22 cellular contexts compared by ENCODE assay signal in genomic region chr7:43463401-43463980, GRCh38.
DNase-seq lines count a peak whose midpoint lies in the region; ATAC-seq, FAIRE-seq and TF ChIP-seq lines count a peak whose summit lies in the region.
"Had no signal": no experiment of that assay in that cellular context is flagged by ENCODE, and none has a peak within 500 bp of the region (broad histone marks: within the 10 kb centered on the region; RNA-seq: fewer than 3 reads in every experiment).

No MANE protein-coding gene starts in this region.

- intact Hi-C loops in sciatic nerve (cut with DNase I), result no loop called here

- no peaks in the 10 kb centered on the region for H4K20me1 ChIP-seq in GM23248 (ENCODE audit: insufficient read depth)
- no peaks in the 10 kb centered on the region for H4K20me1 ChIP-seq in astrocyte (ENCODE audit: insufficient read depth, low read length)

- in situ Hi-C loops in GM23248 (cut with MboI), result loop anchor here (25.0 kb wide), 1 partner anchor 249 kb away; no protein-coding TSS in a partner anchor

- H3F3A ChIP-seq in GM23248 (ENCODE audit: insufficient read depth), result peaks cover 29% of the 10 kb centered on the region

- ATAC-seq in sciatic nerve (peak; percentile 56), HG03196 (IDR thresholded peaks at IDR 0.05; ENCODE audit: unreplicated experiment) (no peak), GM18498 (IDR thresholded peaks at IDR 0.05; ENCODE audit: unreplicated experiment) (no peak)
- no peak for ATAC-seq in stimulated activated naive CD8-positive, alpha-beta T cell treated with anti-CD3 and anti-CD28 coated beads, Interleukin-15, amount 100 ng/mL, for 72 hours
- ATAC-seq: HCT116, PC-3 had no signal

- DNase-seq in GM23248 (peak; percentile 83), astrocyte (ENCODE audit: low read depth) (no peak), fibroblast of mammary gland (ENCODE audit: low read depth) (peak; percentile 67), sciatic nerve (ENCODE audit: low spot score) (no peak)
- no peak for DNase-seq in stimulated activated naive CD8-positive, alpha-beta T cell treated with anti-CD3 and anti-CD28 coated beads, Interleukin-15, amount 100 ng/mL, for 72 hours
- DNase-seq in activated CD4-positive, alpha-beta T cell treated with anti-CD3 and anti-CD28 coated beads for 4 hours, result no peak
- DNase-seq: activated T-cell treated with anti-CD3 and anti-CD28 coated beads, Interleukin-2, amount 50 U/mL, for 48 hours; NCI-H1105; NCI-H2081 treated with DMSO at 0.1 percent for 48 hours; NCI-H446; PC-3; SHP77 treated with DMSO at 0.1 percent for 48 hours; sigmoid colon had no signal

- TF ChIP-seq CTCF in astrocyte (IDR thresholded peaks at IDR 0.05; ENCODE audit: insufficient read depth, low read depth, low read length) (no peak), fibroblast of mammary gland (conservative IDR thresholded peaks at IDR 0.05; ENCODE audit: control insufficient read depth, insufficient read depth, low read depth, low read length) (no peak)

- H3K4me3 ChIP-seq in GM23248 (peak overlapping the region; percentile 55), astrocyte (ENCODE audit: insufficient read depth, low read depth, low read length) (no peak overlapping the region), fibroblast of mammary gland (ENCODE audit: control insufficient read depth, low read depth, low read length) (no peak overlapping the region)
- H3K4me3 ChIP-seq: esophagus muscularis mucosa, sigmoid colon, uterus had no signal

- H3K9me3 Mint-ChIP-seq in astrocyte (ENCODE audit: unreplicated experiment), result no peaks in the 10 kb centered on the region
- H3K9me3 Mint-ChIP-seq in stimulated activated naive CD8-positive, alpha-beta T cell treated with anti-CD3 and anti-CD28 coated beads, Interleukin-15, amount 100 ng/mL, for 72 hours, result no peaks in the 10 kb centered on the region
- H3K9me3 Mint-ChIP-seq: activated naive CD4-positive, alpha-beta T cell treated with anti-CD3 and anti-CD28 coated beads, Interleukin-2, amount 50 U/mL, for 24 hours; CD14-positive monocyte; nephron had no signal

- H3K27me3 Mint-ChIP-seq in astrocyte (ENCODE audit: low read depth, unreplicated experiment), result peaks cover 12% of the 10 kb centered on the region
- peaks cover 20% of the 10 kb centered on the region for H3K27me3 Mint-ChIP-seq in stimulated activated naive CD8-positive, alpha-beta T cell treated with anti-CD3 and anti-CD28 coated beads, Interleukin-15, amount 100 ng/mL, for 72 hours

- H3K9ac ChIP-seq in GM23248 (peak overlapping the region; percentile 42), astrocyte (ENCODE audit: low read length) (no peak overlapping the region)

- 3 to 10% methylated on average over 8 of the region's 8 CpGs for WGBS in GM23248 (ENCODE audit: low coverage in 1 of 2, low lambda C conversion rate in 2 of 2, missing lambda C conversion rate in 2 of 2), 2 experiments

- H3K36me3 Mint-ChIP-seq in astrocyte (ENCODE audit: low read depth, unreplicated experiment), result no peaks in the 10 kb centered on the region
- H3K36me3 Mint-ChIP-seq: activated naive CD4-positive, alpha-beta T cell treated with anti-CD3 and anti-CD28 coated beads, Interleukin-2, amount 50 U/mL, for 24 hours; CD14-positive monocyte had no signal

- H2AFZ ChIP-seq in GM23248, result peak overlapping the region; percentile 60
- H2AFZ ChIP-seq in astrocyte (ENCODE audit: low read depth, low read length), result peak overlapping the region; percentile 13

- no peaks in the 10 kb centered on the region for H3K9me3 ChIP-seq in GM23248 (ENCODE audit: low read depth)
- no peaks in the 10 kb centered on the region for H3K9me3 ChIP-seq in astrocyte (ENCODE audit: insufficient read depth, low read depth, low read length)
- H3K9me3 ChIP-seq: esophagus muscularis mucosa, sigmoid colon, uterus had no signal

- H3K4me2 ChIP-seq in GM23248 (ENCODE audit: unreplicated experiment) (peak overlapping the region; percentile 70), astrocyte (ENCODE audit: low read length) (peak overlapping the region; percentile 35)

- peak overlapping the region; percentile 50 for H3K27ac ChIP-seq in GM23248
- H3K27ac ChIP-seq in astrocyte (ENCODE audit: low read depth, low read length), result no peak overlapping the region
- H3K27ac ChIP-seq: esophagus muscularis mucosa, sigmoid colon, uterus had no signal

- no peak for FAIRE-seq in astrocyte (lab: Jason Lieb, UNC)
- FAIRE-seq: D721Med had no signal

- H3K79me2 ChIP-seq in GM23248 (ENCODE audit: insufficient read depth) (no peaks in the 10 kb centered on the region), astrocyte (ENCODE audit: insufficient read depth, low read length) (no peaks in the 10 kb centered on the region)

- no peak overlapping the region for H3K4me3 Mint-ChIP-seq in astrocyte (ENCODE audit: unreplicated experiment)
- no peak overlapping the region for H3K4me3 Mint-ChIP-seq in stimulated activated naive CD8-positive, alpha-beta T cell treated with anti-CD3 and anti-CD28 coated beads, Interleukin-15, amount 100 ng/mL, for 72 hours
- H3K4me3 Mint-ChIP-seq: activated naive CD4-positive, alpha-beta T cell treated with anti-CD3 and anti-CD28 coated beads, Interleukin-2, amount 50 U/mL, for 24 hours; CD14-positive monocyte had no signal

- H3K27me3 ChIP-seq in GM23248 (replicated peaks; ENCODE audit: insufficient read depth) (no peaks in the 10 kb centered on the region), astrocyte (ENCODE audit: insufficient read depth, low read length) (no peaks in the 10 kb centered on the region)
- H3K27me3 ChIP-seq: esophagus muscularis mucosa, sigmoid colon, uterus had no signal

- no peaks in the 10 kb centered on the region for H3K9me2 ChIP-seq in GM23248 (ENCODE audit: insufficient read depth)

- H3K36me3 ChIP-seq in GM23248 (ENCODE audit: low read depth) (no peaks in the 10 kb centered on the region), astrocyte (ENCODE audit: insufficient read depth, low read length) (no peaks in the 10 kb centered on the region)
- H3K36me3 ChIP-seq: esophagus muscularis mucosa, sigmoid colon, uterus had no signal

- H3K4me1 ChIP-seq in GM23248 (ENCODE audit: insufficient read depth) (peaks cover 49% of the 10 kb centered on the region), astrocyte (ENCODE audit: insufficient read depth, low read length) (peaks cover 11% of the 10 kb centered on the region)
- H3K4me1 ChIP-seq: sigmoid colon, uterus had no signal

- H3K4me1 Mint-ChIP-seq in astrocyte (ENCODE audit: low read depth, unreplicated experiment), result peaks cover 23% of the 10 kb centered on the region
- peaks cover 16% of the 10 kb centered on the region for H3K4me1 Mint-ChIP-seq in stimulated activated naive CD8-positive, alpha-beta T cell treated with anti-CD3 and anti-CD28 coated beads, Interleukin-15, amount 100 ng/mL, for 72 hours

- no peak overlapping the region for H3K27ac Mint-ChIP-seq in astrocyte (ENCODE audit: unreplicated experiment)
- H3K27ac Mint-ChIP-seq in stimulated activated naive CD8-positive, alpha-beta T cell treated with anti-CD3 and anti-CD28 coated beads, Interleukin-15, amount 100 ng/mL, for 72 hours, result peak overlapping the region in 1 of 2 donors; percentile 29
- H3K27ac Mint-ChIP-seq: activated naive CD4-positive, alpha-beta T cell treated with anti-CD3 and anti-CD28 coated beads, Interleukin-2, amount 50 U/mL, for 24 hours had no signal

Comparison
In these comparisons a context has a peak if more than half of its experiments do, and no peak if none do; other contexts are left out.
1. DNase-seq: peak in GM23248 (single experiment) and fibroblast of mammary gland (single experiment); none in astrocyte (single experiment), sciatic nerve (single experiment), stimulated activated naive CD8-positive, alpha-beta T cell treated with anti-CD3 and anti-CD28 coated beads, Interleukin-15, amount 100 ng/mL, for 72 hours (0 of 2) and activated CD4-positive, alpha-beta T cell treated with anti-CD3 and anti-CD28 coated beads for 4 hours (0 of 2).